Comparison of ENCODE assay signal across 8 cellular contexts in the genomic region with DNA sequence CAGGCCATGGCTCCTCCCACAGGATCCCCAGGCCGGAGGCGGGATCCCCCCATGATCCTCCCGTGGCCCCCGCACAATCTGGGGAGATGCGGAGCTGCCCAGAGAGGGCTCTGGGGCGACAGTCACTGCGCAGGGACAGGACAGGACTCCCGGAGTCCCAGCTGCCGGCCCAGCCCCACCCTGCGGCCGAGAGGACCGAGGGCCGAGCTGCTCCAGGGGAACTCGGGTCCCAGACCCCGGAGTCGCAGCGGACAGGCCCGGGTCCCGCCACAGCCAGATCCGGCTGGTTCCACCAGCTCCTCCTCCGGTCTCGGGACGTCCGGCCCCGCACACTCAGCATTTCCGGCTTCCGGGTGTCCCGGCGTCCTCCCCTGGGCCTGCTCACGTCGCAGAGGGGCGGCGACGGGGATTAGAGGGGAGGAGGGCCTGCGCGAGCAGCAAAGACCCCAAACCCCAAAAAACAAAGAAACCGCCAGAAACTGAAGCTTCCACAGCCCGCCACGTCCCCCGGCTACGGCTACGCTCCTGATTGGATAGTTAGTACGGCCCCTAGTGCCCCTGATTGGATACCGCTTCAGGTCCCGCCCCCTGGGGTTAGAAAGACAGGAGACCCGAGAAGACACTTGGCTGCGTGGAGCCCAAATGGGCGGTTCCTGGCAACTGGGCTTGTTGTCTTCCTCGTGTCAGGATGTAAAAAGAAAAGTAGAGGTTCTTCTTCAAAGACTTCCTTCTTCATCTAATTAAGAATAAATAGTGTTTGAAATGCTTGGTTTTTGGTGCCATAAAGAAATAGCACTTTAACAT. TPM values are rescaled to one million over a fixed set of nuclear protein-coding genes. Genes with fewer than 3 reads are reported as not detected.
DNase-seq lines count a peak whose midpoint lies in the region; ATAC-seq and TF ChIP-seq lines count a peak whose summit lies in the region.

No MANE protein-coding gene starts in this region.

- no peaks in the 10 kb centered on the region for H3K27me3 ChIP-seq in parathyroid adenoma (ENCODE audit: control insufficient read depth, insufficient read depth, low read length)
- no peaks in the 10 kb centered on the region for H3K27me3 ChIP-seq in tibial nerve

- H3K4me3 ChIP-seq in parathyroid adenoma (ENCODE audit: low read depth, low read length) (peak overlapping the region; percentile 79), tibial nerve (peak overlapping the region; percentile 88 to 96 (median 90))

- peak; percentile 75 for TF ChIP-seq POLR2A in Raji (IDR thresholded peaks at IDR 0.05; ENCODE audit: insufficient read depth, low read depth, low read length)
- TF ChIP-seq POLR2A in tibial nerve (IDR thresholded peaks at IDR 0.05), result peak; percentile 80 to 91

- peak overlapping the region; percentile 84 for H3K9ac ChIP-seq in parathyroid adenoma

- no peaks in the 10 kb centered on the region for H3K9me3 ChIP-seq in parathyroid adenoma (ENCODE audit: control insufficient read depth, low read length)
- no peaks in the 10 kb centered on the region for H3K9me3 ChIP-seq in tibial nerve

- H3K4me2 ChIP-seq in parathyroid adenoma (ENCODE audit: low read length), result peak overlapping the region; percentile 100

- TF ChIP-seq CTCF in parathyroid adenoma (IDR thresholded peaks at IDR 0.05) (no peak), tibial nerve (IDR thresholded peaks at IDR 0.05) (peak in 2 of 5 experiments; percentile 30 to 45)

- peak overlapping the region; percentile 98 for H2AFZ ChIP-seq in parathyroid adenoma

- H3K79me2 ChIP-seq in parathyroid adenoma, result no peaks in the 10 kb centered on the region

- peak; percentile 98 for ATAC-seq in GM21723 (IDR thresholded peaks at IDR 0.05; ENCODE audit: unreplicated experiment)

- H3K4me1 ChIP-seq in parathyroid adenoma (peaks cover 6% of the 10 kb centered on the region), tibial nerve (peaks cover 0 to 13% (median 3%) of the 10 kb centered on the region in 4 donors)

- no peaks in the 10 kb centered on the region for H3K36me3 ChIP-seq in parathyroid adenoma (ENCODE audit: control insufficient read depth, insufficient read depth, low read length)
- H3K36me3 ChIP-seq in tibial nerve, result no peaks in the 10 kb centered on the region

- H3K27ac ChIP-seq in parathyroid adenoma, result peak overlapping the region; percentile 93
- H3K27ac ChIP-seq in tibial nerve, result peak overlapping the region; percentile 99 to 100 (median 100)

- peak; percentile 98 for DNase-seq in Daoy (ENCODE audit: low read depth)
- DNase-seq in KG1 (lab: John Stamatoyannopoulos, UW), result peak; percentile 98
- DNase-seq in activated T-helper 9 cell treated with anti-CD3 and anti-CD28 coated beads, Interleukin-2, amount 50 U/mL, for 16 hours (ENCODE audit: low read depth), result peak; percentile 91
- peak; percentile 89 for DNase-seq in fibroblast of the conjunctiva (ENCODE audit: low read depth)
- peak; percentile 96 to 99 for DNase-seq in tibial nerve (ENCODE audit: low spot score in 2 of 2)

- TF ChIP-seq EP300 in tibial nerve (IDR thresholded peaks at IDR 0.05), result peak; percentile 76 to 96

- 1% methylated on average over 25 to 46 of the region's 49 CpGs for WGBS in tibial nerve, 2 donors

RNA-seq across cellular contexts. Expression of a gene that starts 21.3 kb away (rescaled TPM):
- not detected in 2 replicates for total RNA-seq in Daoy (2014; rRNA removed; shearing (Covaris generic))
- total RNA-seq in tibial nerve, result not detected

RNA-seq across cellular contexts. Expression of a gene that starts 49.3 kb away (rescaled TPM):
- total RNA-seq in Daoy (2014; rRNA removed; shearing (Covaris generic)), result under 0.01 and 0.15 TPM in 2 replicates
- total RNA-seq in tibial nerve, result not detected

Comparison
In these comparisons a context has a peak if more than half of its experiments do, and no peak if none do; other contexts are left out.
1. Peak in every context shown above with its lines: DNase-seq, ATAC-seq, H3K4me3 ChIP-seq and H3K27ac ChIP-seq.